Comparison of ENCODE assay signal across 16 cellular contexts in the genomic region with DNA sequence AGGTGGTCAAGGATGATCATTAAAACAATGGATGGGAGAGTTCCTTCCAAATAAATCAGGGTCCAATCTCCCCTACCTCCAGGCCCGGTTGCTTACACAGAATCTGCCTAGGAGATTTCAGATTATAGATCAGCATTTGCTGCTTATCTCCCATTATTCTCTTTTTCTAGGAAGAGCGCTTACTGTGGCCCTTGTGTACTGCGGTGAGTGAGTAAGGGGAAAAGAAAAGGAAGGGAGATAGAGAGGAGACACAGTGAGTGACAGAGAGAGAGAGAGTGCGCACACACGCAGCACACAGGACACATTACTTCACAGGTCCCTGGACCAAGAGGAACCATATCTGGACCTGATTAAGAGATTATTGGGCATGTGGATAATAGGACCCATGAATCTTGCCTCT.
"Had no signal": no experiment of that assay in that cellular context is flagged by ENCODE, and none has a peak within 500 bp of the region (broad histone marks: within the 10 kb centered on the region; RNA-seq: fewer than 3 reads in every experiment).

No MANE protein-coding gene starts in this region.

- H3K9me3 ChIP-seq: esophagus squamous epithelium, heart right ventricle, left lung, tibial nerve, vagina had no signal

- H3K4me3 Mint-ChIP-seq: activated naive CD8-positive, alpha-beta T cell treated with anti-CD3 and anti-CD28 coated beads for 36 hours; nephron progenitor cell; stimulated activated naive CD8-positive, alpha-beta T cell treated with anti-CD3 and anti-CD28 coated beads, Interleukin-15, Interleukin-2, amounts not matched to agents 100 ng/mL and 50 ng/mL, for 24 hours had no signal

- H3K27me3 ChIP-seq: esophagus squamous epithelium, heart right ventricle, left lung, tibial nerve, vagina had no signal

- DNase-seq: activated CD4-positive, CD25-positive, alpha-beta regulatory T cell; activated naive CD8-positive, alpha-beta T cell treated with anti-CD3 and anti-CD28 coated beads for 36 hours; amygdala; dermis blood vessel endothelial cell; effector memory CD4-positive, alpha-beta T cell; esophagus squamous epithelium; heart right ventricle; left lung; midbrain; nephron progenitor cell; stimulated activated CD4-positive, alpha-beta T cell treated with anti-CD3 and anti-CD28 coated beads, Interleukin-2, amount 100 ng/mL, for 24 hours; T-helper 2 cell had no signal

- H3K9me3 Mint-ChIP-seq: activated naive CD8-positive, alpha-beta T cell treated with anti-CD3 and anti-CD28 coated beads for 36 hours; nephron progenitor cell; stimulated activated naive CD8-positive, alpha-beta T cell treated with anti-CD3 and anti-CD28 coated beads, Interleukin-15, Interleukin-2, amounts not matched to agents 100 ng/mL and 50 ng/mL, for 24 hours had no signal

- H3K27ac Mint-ChIP-seq: stimulated activated naive CD8-positive, alpha-beta T cell treated with anti-CD3 and anti-CD28 coated beads, Interleukin-15, Interleukin-2, amounts not matched to agents 100 ng/mL and 50 ng/mL, for 24 hours had no signal

- H3K27me3 Mint-ChIP-seq: activated naive CD8-positive, alpha-beta T cell treated with anti-CD3 and anti-CD28 coated beads for 36 hours; progenitor cell of endocrine pancreas; stimulated activated naive CD8-positive, alpha-beta T cell treated with anti-CD3 and anti-CD28 coated beads, Interleukin-15, Interleukin-2, amounts not matched to agents 100 ng/mL and 50 ng/mL, for 24 hours had no signal

- H3K4me3 ChIP-seq: esophagus squamous epithelium, heart right ventricle, left lung, tibial nerve, vagina had no signal

- H3K27ac ChIP-seq: esophagus squamous epithelium, heart right ventricle, left lung, tibial nerve, vagina had no signal

- H3K36me3 ChIP-seq: vagina had no signal
